8 cellular contexts compared by ENCODE assay signal in the genomic region with DNA sequence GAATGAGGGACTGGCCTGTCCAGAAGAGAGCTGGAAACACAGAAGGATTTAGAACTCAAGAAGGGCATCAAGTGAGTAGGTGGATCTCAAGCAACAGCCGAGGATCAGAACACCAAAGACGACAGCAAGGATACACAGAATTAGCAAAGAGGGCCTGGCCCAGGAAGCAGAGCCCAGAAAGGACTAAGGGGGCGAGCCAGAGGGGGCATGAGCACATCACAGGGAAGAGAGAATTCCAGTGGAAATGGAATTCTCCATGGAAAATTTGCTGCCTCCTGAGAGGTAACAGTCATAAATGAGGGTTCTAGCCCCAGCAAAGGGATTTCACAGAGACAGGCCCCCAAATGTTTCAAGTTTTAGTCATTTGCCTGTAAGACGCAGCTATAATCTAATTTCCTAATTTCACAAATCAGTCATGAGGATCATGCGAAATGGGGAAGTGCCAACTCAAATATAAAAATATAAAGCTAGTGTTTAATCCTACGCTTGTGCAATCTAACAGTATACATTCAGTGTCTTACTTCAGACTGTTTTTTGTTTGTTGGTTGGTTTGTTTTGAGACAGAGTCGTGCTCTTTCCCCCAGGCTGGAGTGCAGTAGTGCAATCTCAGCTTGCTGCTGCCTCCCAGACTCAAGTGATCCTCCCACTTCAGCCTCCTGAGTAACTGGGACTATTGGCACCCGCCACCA. TPM values are rescaled to one million over a fixed set of nuclear protein-coding genes. Genes with fewer than 3 reads are reported as not detected.
DNase-seq lines count a peak whose midpoint lies in the region; TF ChIP-seq lines count a peak whose summit lies in the region.

No MANE protein-coding gene starts in this region.

- no peak overlapping the region for H3K4me3 Mint-ChIP-seq in osteocyte (ENCODE audit: unreplicated experiment)

- no peak for TF ChIP-seq CTCF in GM06990 (IDR thresholded peaks at IDR 0.05; ENCODE audit: insufficient read depth, low read length, poor library complexity, severe bottlenecking)
- TF ChIP-seq CTCF in coronary artery (IDR thresholded peaks at IDR 0.05) = no peak
- no peak for TF ChIP-seq CTCF in osteocyte (IDR thresholded peaks at IDR 0.05)

- no peaks in the 10 kb centered on the region for H3K36me3 Mint-ChIP-seq in osteocyte (ENCODE audit: unreplicated experiment)

- H3K27ac ChIP-seq in coronary artery = peak overlapping the region; percentile 70 to 81

- H3K4me1 Mint-ChIP-seq in osteocyte (ENCODE audit: unreplicated experiment) = peaks cover 62% of the 10 kb centered on the region

- peak overlapping the region; percentile 36 for H3K4me3 ChIP-seq in GM06990 (replicated peaks; ENCODE audit: low read depth, low read length)
- peak overlapping the region; percentile 15 for H3K4me3 ChIP-seq in coronary artery

- H3K9me3 Mint-ChIP-seq in osteocyte (ENCODE audit: unreplicated experiment) = no peaks in the 10 kb centered on the region

- peak overlapping the region; percentile 80 for H3K27ac Mint-ChIP-seq in osteocyte (ENCODE audit: unreplicated experiment)

- DNase-seq in GM06990 (ENCODE audit: extremely low read depth, insufficient read length) (no peak), OCI-M1 (lab: John Stamatoyannopoulos, UW) (peak; percentile 48), coronary artery (ENCODE audit: low spot score) (no peak), osteocyte (ENCODE audit: extremely low spot score, unreplicated experiment) (no peak), NCI-H345 (lab: John Stamatoyannopoulos, UW) (no peak), RPMI8226 (no peak), D341Med (ENCODE audit: low spot score) (no peak)
- DNase-seq in NK-92 treated with Interleukin-12 subunit alpha and Interleukin-12 subunit beta, amount 100 ng/mL, for 24 hours (lab: John Stamatoyannopoulos, UW) = no peak

- no peaks in the 10 kb centered on the region for H3K27me3 Mint-ChIP-seq in osteocyte (ENCODE audit: unreplicated experiment)

- no peaks in the 10 kb centered on the region for H3K27me3 ChIP-seq in GM06990 (replicated peaks; ENCODE audit: control insufficient read depth, insufficient read depth, low read length)

- H3K36me3 ChIP-seq in GM06990 (ENCODE audit: control insufficient read depth, insufficient read depth, low read length) = peaks cover 4% of the 10 kb centered on the region

RNA-seq across cellular contexts. Expression of a gene that starts 46.7 kb away (rescaled TPM):
- 62.2 and 63.0 TPM in 2 replicates for total RNA-seq in osteocyte

RNA-seq across cellular contexts. Expression of a gene that starts 57.4 kb away (rescaled TPM):
- total RNA-seq in osteocyte = 57.0 and 60.7 TPM in 2 replicates
